ENCODE assay signal across 8 cellular contexts in the genomic region with DNA sequence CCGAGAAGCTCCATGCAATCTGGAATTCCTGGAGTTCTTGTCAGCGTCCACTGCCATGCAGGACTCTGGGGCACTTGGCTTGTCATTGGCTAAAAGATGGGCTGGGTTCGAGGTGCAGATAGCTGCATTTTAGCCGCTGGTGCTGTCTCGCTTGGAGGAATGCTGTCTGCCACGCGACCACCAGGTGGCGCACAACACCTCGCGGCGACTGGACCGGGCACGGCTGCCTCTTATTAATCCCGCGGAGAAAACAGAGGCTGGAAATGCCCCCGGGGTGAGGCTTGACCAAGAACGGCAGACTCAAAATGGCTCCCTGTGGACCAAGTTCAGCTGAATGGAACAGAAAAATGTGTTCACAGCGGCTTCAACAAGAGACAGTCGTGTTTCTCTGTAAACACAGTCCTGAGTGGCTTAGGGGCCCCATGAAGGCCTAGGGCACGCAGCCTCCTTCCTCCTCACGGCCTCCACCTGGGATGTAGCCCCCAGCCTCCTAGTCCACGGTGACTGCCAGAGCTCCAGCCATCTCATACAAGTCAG. TPM values are rescaled to one million over a fixed set of nuclear protein-coding genes. Genes with fewer than 3 reads are reported as not detected.
DNase-seq lines count a peak whose midpoint lies in the region; ATAC-seq and TF ChIP-seq lines count a peak whose summit lies in the region.

No MANE protein-coding gene starts in this region.

- peak overlapping the region in 1 of 3 donors; percentile 26 for H3K27ac Mint-ChIP-seq in CD4-positive, CD25-positive, alpha-beta regulatory T cell

- no peak overlapping the region for H3K27ac ChIP-seq in CD4-positive, CD25-positive, alpha-beta regulatory T cell (ENCODE audit: insufficient read depth, low read length, poor library complexity, severe bottlenecking)
- no peak overlapping the region for H3K27ac ChIP-seq in trophoblast cell (ENCODE audit: low read depth, low read length)
- H3K27ac ChIP-seq in upper lobe of left lung, result no peak overlapping the region

- TF ChIP-seq CTCF in upper lobe of left lung (IDR thresholded peaks at IDR 0.05), result peak; percentile 87 to 94 (median 92)

- ATAC-seq in CD4-positive, CD25-positive, alpha-beta regulatory T cell (ENCODE audit: low read depth in 2 of 2), result peak in 1 of 2 donors; percentile 75
- ATAC-seq in GM19372 (IDR thresholded peaks at IDR 0.05; ENCODE audit: low read depth, unreplicated experiment) (peak; percentile 66), upper lobe of left lung (ENCODE audit: low FRiP score in 2 of 2) (peak; percentile 80 to 89)

- H3K4me1 ChIP-seq in CD4-positive, CD25-positive, alpha-beta regulatory T cell (ENCODE audit: control insufficient read depth, insufficient read depth, low read length, poor library complexity, severe bottlenecking), result peaks cover 5% of the 10 kb centered on the region
- H3K4me1 ChIP-seq in trophoblast cell (ENCODE audit: control insufficient read depth in 1 of 2, insufficient read depth in 2 of 2, low read length in 2 of 2) (peaks cover 10% of the 10 kb centered on the region in 2 experiments), upper lobe of left lung (no peaks in the 10 kb centered on the region)

- H2AK5ac ChIP-seq in trophoblast cell (ENCODE audit: low read length), result no peak overlapping the region

- H3K36me3 Mint-ChIP-seq in CD4-positive, CD25-positive, alpha-beta regulatory T cell, result no peaks in the 10 kb centered on the region

- TF ChIP-seq EP300 in upper lobe of left lung (IDR thresholded peaks at IDR 0.05), result no peak

- no peak overlapping the region for H3K4me3 ChIP-seq in CD4-positive, CD25-positive, alpha-beta regulatory T cell (ENCODE audit: low read depth, low read length)
- H3K4me3 ChIP-seq in trophoblast cell (ENCODE audit: low read depth, low read length), result no peak overlapping the region
- H3K4me3 ChIP-seq in upper lobe of left lung, result no peak overlapping the region

- no peak overlapping the region for H2AFZ ChIP-seq in trophoblast cell (ENCODE audit: insufficient read depth, low read length, poor library complexity)

- peaks cover 6% of the 10 kb centered on the region for H3K27me3 ChIP-seq in CD4-positive, CD25-positive, alpha-beta regulatory T cell (ENCODE audit: control insufficient read depth, insufficient read depth, low read length)
- no peaks in the 10 kb centered on the region for H3K27me3 ChIP-seq in trophoblast cell (ENCODE audit: insufficient read depth, low read length)
- peaks cover 0 to 4% (median 0%) of the 10 kb centered on the region in 4 donors for H3K27me3 ChIP-seq in upper lobe of left lung

- H4K8ac ChIP-seq in trophoblast cell (ENCODE audit: low read depth, low read length), result no peak overlapping the region

- in situ Hi-C loops in SK-MEL-5 (cut with HindIII; ENCODE audit: low pct_unique_long_range_greater_than_20kb, low sequenced_read_pairs), result no loop called here

- no peak overlapping the region for H2BK5ac ChIP-seq in trophoblast cell (ENCODE audit: low read depth, low read length, poor library complexity)

- peaks cover 61% of the 10 kb centered on the region for H3K27me3 Mint-ChIP-seq in CD4-positive, CD25-positive, alpha-beta regulatory T cell

- TF ChIP-seq POLR2A in upper lobe of left lung (IDR thresholded peaks at IDR 0.05), result no peak

- no peak overlapping the region for H3K4ac ChIP-seq in trophoblast cell (ENCODE audit: low read depth, low read length)

- H3K23ac ChIP-seq in trophoblast cell (ENCODE audit: low read length), result no peak overlapping the region

- H2BK120ac ChIP-seq in trophoblast cell (ENCODE audit: insufficient read depth, low read length, poor library complexity), result no peak overlapping the region

- H3K4me2 ChIP-seq in trophoblast cell (ENCODE audit: low read length), result no peak overlapping the region

- no CpG with 5 or more reads among the region's 22 CpGs for WGBS in trophoblast cell (ENCODE audit: extremely low coverage, insufficient coverage, insufficient read length)
- 1 to 16% methylated on average over 15 to 20 of the region's 22 CpGs for WGBS in upper lobe of left lung, 2 donors

- H3K79me1 ChIP-seq in trophoblast cell (ENCODE audit: low read length), result no peaks in the 10 kb centered on the region

- no peak overlapping the region for H4K91ac ChIP-seq in trophoblast cell (ENCODE audit: low read depth, low read length)

- no peak overlapping the region for H3K9ac ChIP-seq in trophoblast cell (ENCODE audit: low read length)

- H3K4me3 Mint-ChIP-seq in CD4-positive, CD25-positive, alpha-beta regulatory T cell, result peak overlapping the region in 1 of 4 donors; percentile 24

- no peaks in the 10 kb centered on the region for H3K36me3 ChIP-seq in CD4-positive, CD25-positive, alpha-beta regulatory T cell (ENCODE audit: control insufficient read depth, insufficient read depth, low read length)
- H3K36me3 ChIP-seq in trophoblast cell (ENCODE audit: control insufficient read depth in 1 of 2, insufficient read depth in 2 of 2, low read length in 2 of 2), result no peaks in the 10 kb centered on the region
- H3K36me3 ChIP-seq in upper lobe of left lung, result no peaks in the 10 kb centered on the region

- H3K79me2 ChIP-seq in trophoblast cell (ENCODE audit: control insufficient read depth, insufficient read depth, low read length, poor library complexity), result no peaks in the 10 kb centered on the region

- H2BK12ac ChIP-seq in trophoblast cell (ENCODE audit: low read length), result no peak overlapping the region

- H3K4me1 Mint-ChIP-seq in CD4-positive, CD25-positive, alpha-beta regulatory T cell, result peaks cover 0 to 8% (median 3%) of the 10 kb centered on the region in 4 donors

- no peak overlapping the region for H3K14ac ChIP-seq in trophoblast cell (ENCODE audit: low read length)

- peak; percentile 54 to 70 (median 65) for DNase-seq in CD4-positive, CD25-positive, alpha-beta regulatory T cell
- DNase-seq in Kasumi-1 (lab: John Stamatoyannopoulos, UW) (peak; percentile 49 to 60), SK-MEL-5 (ENCODE audit: low read depth, low spot score) (peak; percentile 80), glomerular visceral epithelial cell (ENCODE audit: extremely low spot score) (peak; percentile 63), trophoblast cell (peak; percentile 91), upper lobe of left lung (peak; percentile 76 to 93)
- DNase-seq in activated naive CD4-positive, alpha-beta T cell treated with Interleukin-2 at 50 U/mL for 16 hours, result peak; percentile 79

- H3K9me3 Mint-ChIP-seq in CD4-positive, CD25-positive, alpha-beta regulatory T cell, result peaks cover 0 to 5% (median 0%) of the 10 kb centered on the region in 7 donors

- no peak overlapping the region for H3K18ac ChIP-seq in trophoblast cell (ENCODE audit: low read length)

- no peak overlapping the region for H4K12ac ChIP-seq in trophoblast cell (ENCODE audit: low read depth, low read length)

- no peaks in the 10 kb centered on the region for H3K9me3 ChIP-seq in CD4-positive, CD25-positive, alpha-beta regulatory T cell (ENCODE audit: control insufficient read depth in 2 of 2, low read length in 2 of 2)
- H3K9me3 ChIP-seq in trophoblast cell (ENCODE audit: insufficient read depth, low read depth, low read length) (no peaks in the 10 kb centered on the region), upper lobe of left lung (peaks cover 0 to 5% (median 2%) of the 10 kb centered on the region in 4 donors)

RNA-seq across cellular contexts. Expression of a gene that starts 46.2 kb away (rescaled TPM):
- total RNA-seq in CD4-positive, CD25-positive, alpha-beta regulatory T cell, result not detected
- polyA plus RNA-seq in CD4-positive, CD25-positive, alpha-beta regulatory T cell, result not detected
- 0.05 and 0.21 TPM in 2 replicates for total RNA-seq in SK-MEL-5 (2014; rRNA removed; shearing (Covaris generic))
- 0.24 and 1.5 TPM in 2 replicates for polyA plus RNA-seq in SK-MEL-5 (2015; cell fraction: cytosol; rRNA removed)
- polyA plus RNA-seq in SK-MEL-5 (2015; cell fraction: nucleus; rRNA removed), result not detected in 2 replicates
- 0.18 and 0.21 TPM in 2 replicates for polyA plus RNA-seq in trophoblast cell (2013)
- total RNA-seq in upper lobe of left lung, result under 1 TPM in 2 of 6 donors, not detected in 4; 0.31 to 0.88 TPM
